Comparison of ENCODE assay signal across 12 cellular contexts in genomic region chr1:209685835-209686234, GRCh38. TPM values are rescaled to one million over a fixed set of nuclear protein-coding genes. Genes with fewer than 3 reads are reported as not detected.
DNase-seq lines count a peak whose midpoint lies in the region; ATAC-seq and TF ChIP-seq lines count a peak whose summit lies in the region.
"Had no signal": no experiment of that assay in that cellular context is flagged by ENCODE, and none has a peak within 500 bp of the region (broad histone marks: within the 10 kb centered on the region; RNA-seq: fewer than 3 reads in every experiment).

No MANE protein-coding gene starts in this region.

- ATAC-seq in CD8-positive, alpha-beta T cell = peak; percentile 23
- ATAC-seq in GM18907 (IDR thresholded peaks at IDR 0.05; ENCODE audit: unreplicated experiment) = peak; percentile 77
- peak; percentile 83 for ATAC-seq in HG03108 (IDR thresholded peaks at IDR 0.05; ENCODE audit: unreplicated experiment)
- ATAC-seq: right cardiac atrium had no signal

- H3K27ac Mint-ChIP-seq in CD8-positive, alpha-beta T cell = no peak overlapping the region
- H3K27ac Mint-ChIP-seq in activated naive CD8-positive, alpha-beta T cell = no peak overlapping the region

- no peaks in the 10 kb centered on the region for H3K36me3 ChIP-seq in CD8-positive, alpha-beta T cell (ENCODE audit: insufficient read depth, low read length)
- H3K36me3 ChIP-seq: heart left ventricle had no signal

- H3K4me1 ChIP-seq in CD8-positive, alpha-beta T cell (ENCODE audit: insufficient read depth, low read length) = peaks cover 24% of the 10 kb centered on the region

- no peaks in the 10 kb centered on the region for H3K9me3 ChIP-seq in CD8-positive, alpha-beta T cell (ENCODE audit: low read length)
- H3K9me3 ChIP-seq: heart left ventricle had no signal

- POLR2A ChIA-PET in CD8-positive, alpha-beta T cell (lab: Charles Lee) = no interaction called here

- H3K27ac ChIP-seq in CD8-positive, alpha-beta T cell (ENCODE audit: low read depth, low read length) = no peak overlapping the region
- H3K27ac ChIP-seq: heart left ventricle had no signal

- H3K27me3 ChIP-seq in CD8-positive, alpha-beta T cell (ENCODE audit: insufficient read depth, low read length) = no peaks in the 10 kb centered on the region

- CTCF ChIA-PET in CD8-positive, alpha-beta T cell (lab: Charles Lee) = interaction anchor here (1.1 to 1.8 kb wide), 3 partner anchors 13 to 58 kb away, joined by 3 to 6 read pairs (median 3); partner anchors contain the start of gene LAMB3

- peak overlapping the region; percentile 48 for H3K4me3 Mint-ChIP-seq in CD8-positive, alpha-beta T cell
- peak overlapping the region; percentile 40 for H3K4me3 Mint-ChIP-seq in activated naive CD8-positive, alpha-beta T cell

- no peak for TF ChIP-seq CTCF in CD8-positive, alpha-beta T cell (IDR thresholded peaks at IDR 0.05)

- no peaks in the 10 kb centered on the region for H3K9me3 Mint-ChIP-seq in CD8-positive, alpha-beta T cell
- no peaks in the 10 kb centered on the region for H3K9me3 Mint-ChIP-seq in activated naive CD8-positive, alpha-beta T cell (ENCODE audit: low read depth)

- H3K4me3 ChIP-seq in CD8-positive, alpha-beta T cell (ENCODE audit: low read depth, low read length) = no peak overlapping the region
- H3K4me3 ChIP-seq: heart left ventricle had no signal

- no peaks in the 10 kb centered on the region for H3K36me3 Mint-ChIP-seq in CD8-positive, alpha-beta T cell
- H3K36me3 Mint-ChIP-seq in activated naive CD8-positive, alpha-beta T cell = peaks cover 2% of the 10 kb centered on the region

- intact Hi-C loops in CD8-positive, alpha-beta T cell (cut with DNase I, micrococcal nuclease) = no loop called here

- peaks cover 10% of the 10 kb centered on the region for H3K27me3 Mint-ChIP-seq in CD8-positive, alpha-beta T cell (ENCODE audit: low read depth)
- H3K27me3 Mint-ChIP-seq in activated naive CD8-positive, alpha-beta T cell = peaks cover 4% of the 10 kb centered on the region

- peaks cover 30% of the 10 kb centered on the region for H3K4me1 Mint-ChIP-seq in CD8-positive, alpha-beta T cell (ENCODE audit: low read depth)
- peaks cover 35% of the 10 kb centered on the region for H3K4me1 Mint-ChIP-seq in activated naive CD8-positive, alpha-beta T cell (ENCODE audit: low read depth)

- DNase-seq in CD8-positive, alpha-beta T cell = peak in 1 of 7 experiments; percentile 49
- DNase-seq in UCSD-AML1 (lab: John Stamatoyannopoulos, UW; ENCODE audit: unreplicated experiment) (no peak), NCI-H1092 treated with DMSO at 0.1 percent for 48 hours (lab: John Stamatoyannopoulos, UW) (no peak), GM19240 (ENCODE audit: insufficient read length, low spot score) (no peak), NCI-H1417 treated with DMSO at 0.1 percent for 48 hours (lab: John Stamatoyannopoulos, UW) (no peak)
- DNase-seq: heart left ventricle, NCI-H2029 treated with DMSO at 0.1 percent for 48 hours, right cardiac atrium, T1000 had no signal

RNA-seq across cellular contexts. Expression of gene G0S2, which starts 10.6 kb away (rescaled TPM):
- total RNA-seq in CD8-positive, alpha-beta T cell = 1 to 10 TPM; 1.4 to 1.5 TPM

RNA-seq across cellular contexts. Expression of gene HSD11B1, which starts 18.8 kb away (rescaled TPM):
- total RNA-seq in CD8-positive, alpha-beta T cell = not detected

RNA-seq across cellular contexts. Expression of gene LAMB3, which starts 33.6 kb away (rescaled TPM):
- total RNA-seq in CD8-positive, alpha-beta T cell = not detected

Comparison
In these comparisons a context has a peak if more than half of its experiments do, and no peak if none do; other contexts are left out.
1. ATAC-seq: peak in every context shown above with its lines; median percentile 83 in HG03108; 77 in GM18907; 23 in CD8-positive, alpha-beta T cell.